ENCODE assay signal across 21 cellular contexts in genomic region chr11:109972939-109973338, GRCh38.
DNase-seq lines count a peak whose midpoint lies in the region; ATAC-seq and TF ChIP-seq lines count a peak whose summit lies in the region.
"Had no signal": no experiment of that assay in that cellular context is flagged by ENCODE, and none has a peak within 500 bp of the region (broad histone marks: within the 10 kb centered on the region; RNA-seq: fewer than 3 reads in every experiment).

No MANE protein-coding gene starts in this region.

- peaks cover 19% of the 10 kb centered on the region for H3K9me3 Mint-ChIP-seq in dendritic cell treated with granulocyte-macrophage colony-stimulating factor and Interleukin-4, amounts not matched to agents 40 ng/mL and 50 ng/mL, for 4 days
- no peaks in the 10 kb centered on the region for H3K9me3 Mint-ChIP-seq in activated CD4-positive, alpha-beta memory T cell treated with anti-CD3 and anti-CD28 coated beads, Interleukin-2, amount 10 ng/mL, durations not matched to agents 7 days and 5 days
- H3K9me3 Mint-ChIP-seq: activated T-cell treated with anti-CD3 and anti-CD28 coated beads, Interleukin-2, amount 50 U/mL, for 24 hours had no signal

- no peak for TF ChIP-seq EP300 in SK-N-SH (IDR thresholded peaks at IDR 0.05; ENCODE audit: borderline replicate concordance in 1 of 2, low read depth in 1 of 2, low read length in 1 of 2)
- TF ChIP-seq EP300 in upper lobe of left lung (IDR thresholded peaks at IDR 0.05), result no peak

- H3K4me1 ChIP-seq in SK-N-SH (ENCODE audit: control insufficient read depth in 1 of 2, insufficient read depth in 2 of 2, low read depth in 1 of 2, low read length in 1 of 2) (peaks cover 0 to 29% of the 10 kb centered on the region in 2 experiments; a peak in 1 of 4 replicates), upper lobe of left lung (peaks cover 12 to 16% (median 15%) of the 10 kb centered on the region in 4 donors)

- H3K27ac ChIP-seq in SK-N-SH (ENCODE audit: low read depth in 2 of 2, low read length in 1 of 2) (no peak overlapping the region), upper lobe of left lung (no peak overlapping the region)
- H3K27ac ChIP-seq: brain microvascular endothelial cell, HL-60, thyroid gland had no signal

- peak overlapping the region; percentile 24 for H3K27ac Mint-ChIP-seq in dendritic cell treated with granulocyte-macrophage colony-stimulating factor and Interleukin-4, amounts not matched to agents 40 ng/mL and 50 ng/mL, for 4 days
- H3K27ac Mint-ChIP-seq in activated CD4-positive, alpha-beta memory T cell treated with anti-CD3 and anti-CD28 coated beads, Interleukin-2, amount 10 ng/mL, durations not matched to agents 7 days and 5 days, result no peak overlapping the region
- H3K27ac Mint-ChIP-seq: activated naive CD8-positive, alpha-beta T cell treated with anti-CD3 and anti-CD28 coated beads for 36 hours; activated T-cell treated with anti-CD3 and anti-CD28 coated beads, Interleukin-2, amount 50 U/mL, for 24 hours; CD4-positive, CD25-positive, alpha-beta regulatory T cell; natural killer cell treated with Interleukin-12 subunit alpha and Interleukin-12 subunit beta and Interleukin-15 and Interleukin-18, amount 100 ng/mL, for 72 hours had no signal

- no peak overlapping the region for H3K9ac ChIP-seq in SK-N-SH

- ATAC-seq in SK-N-SH treated with all-trans-retinoic acid at 6 μM for 48 hours (no peak), upper lobe of left lung (ENCODE audit: low FRiP score in 2 of 2) (peak; percentile 19 to 50)
- ATAC-seq: natural killer cell treated with Interleukin-12 subunit alpha and Interleukin-12 subunit beta and Interleukin-15 and Interleukin-18, amount 100 ng/mL, for 72 hours had no signal

- no peak for TF ChIP-seq RAD21 in SK-N-SH (IDR thresholded peaks at IDR 0.05; ENCODE audit: low read length)

- no peaks in the 10 kb centered on the region for H3K79me2 ChIP-seq in SK-N-SH (ENCODE audit: insufficient read depth)

- H3K36me3 ChIP-seq in SK-N-SH (replicated peaks in 1 of 2; ENCODE audit: control insufficient read depth in 1 of 2, insufficient read depth in 2 of 2, low read length in 1 of 2), result no peaks in the 10 kb centered on the region
- no peaks in the 10 kb centered on the region for H3K36me3 ChIP-seq in upper lobe of left lung
- H3K36me3 ChIP-seq: brain microvascular endothelial cell, thyroid gland had no signal

- H3K4me3 ChIP-seq in SK-N-SH (ENCODE audit: low read depth in 2 of 2, low read length in 1 of 2), result no peak overlapping the region
- no peak overlapping the region for H3K4me3 ChIP-seq in upper lobe of left lung
- H3K4me3 ChIP-seq: lung, thyroid gland had no signal

- H3K9me2 ChIP-seq in SK-N-SH, result no peaks in the 10 kb centered on the region

- DNase-seq in SK-N-SH (no peak), NOMO-1 treated with DMSO at 0.1 percent for 48 hours (lab: John Stamatoyannopoulos, UW; ENCODE audit: unreplicated experiment) (peak; percentile 30), upper lobe of left lung (no peak), A172 (ENCODE audit: low spot score) (no peak), COLO668 (lab: John Stamatoyannopoulos, UW; ENCODE audit: unreplicated experiment) (no peak)
- DNase-seq in activated CD4-positive, alpha-beta memory T cell treated with anti-CD3 and anti-CD28 coated beads, Interleukin-2, amount 10 ng/mL, durations not matched to agents 7 days and 5 days, result no peak
- DNase-seq: 8988T; activated naive CD8-positive, alpha-beta T cell treated with anti-CD3 and anti-CD28 coated beads for 36 hours; activated T-cell treated with anti-CD3 and anti-CD28 coated beads, Interleukin-2, amount 50 U/mL, for 24 hours; brain microvascular endothelial cell; CD4-positive, CD25-positive, alpha-beta regulatory T cell; DMS53; erythroblast; NCI-H146; SIG-M5; thyroid gland had no signal

- no peak overlapping the region for H3K4me3 Mint-ChIP-seq in dendritic cell treated with granulocyte-macrophage colony-stimulating factor and Interleukin-4, amounts not matched to agents 40 ng/mL and 50 ng/mL, for 4 days
- no peak overlapping the region for H3K4me3 Mint-ChIP-seq in activated CD4-positive, alpha-beta memory T cell treated with anti-CD3 and anti-CD28 coated beads, Interleukin-2, amount 10 ng/mL, durations not matched to agents 7 days and 5 days
- H3K4me3 Mint-ChIP-seq: activated naive CD8-positive, alpha-beta T cell treated with anti-CD3 and anti-CD28 coated beads for 36 hours; activated T-cell treated with anti-CD3 and anti-CD28 coated beads, Interleukin-2, amount 50 U/mL, for 24 hours; CD4-positive, CD25-positive, alpha-beta regulatory T cell; natural killer cell treated with Interleukin-12 subunit alpha and Interleukin-12 subunit beta and Interleukin-15 and Interleukin-18, amount 100 ng/mL, for 72 hours had no signal

- peaks cover 5% of the 10 kb centered on the region for H3K36me3 Mint-ChIP-seq in dendritic cell treated with granulocyte-macrophage colony-stimulating factor and Interleukin-4, amounts not matched to agents 40 ng/mL and 50 ng/mL, for 4 days (ENCODE audit: low read depth)
- H3K36me3 Mint-ChIP-seq in activated CD4-positive, alpha-beta memory T cell treated with anti-CD3 and anti-CD28 coated beads, Interleukin-2, amount 10 ng/mL, durations not matched to agents 7 days and 5 days (ENCODE audit: low read depth), result no peaks in the 10 kb centered on the region
- H3K36me3 Mint-ChIP-seq: activated naive CD8-positive, alpha-beta T cell treated with anti-CD3 and anti-CD28 coated beads for 36 hours; CD4-positive, CD25-positive, alpha-beta regulatory T cell; natural killer cell treated with Interleukin-12 subunit alpha and Interleukin-12 subunit beta and Interleukin-15 and Interleukin-18, amount 100 ng/mL, for 72 hours had no signal

- POLR2A ChIA-PET in SK-N-SH (lab: Yijun Ruan, JAX), result interaction anchor here (0.6 kb wide), 1 partner anchor 89 kb away, joined by 3 read pairs; no protein-coding TSS in a partner anchor
- POLR2A ChIA-PET in activated CD4-positive, alpha-beta memory T cell treated with anti-CD3 and anti-CD28 coated beads, Interleukin-2, amount 10 ng/mL, durations not matched to agents 7 days and 5 days (lab: Charles Lee), result no interaction called here

- CTCF ChIA-PET in SK-N-SH (lab: Yijun Ruan, JAX), result no interaction called here
- CTCF ChIA-PET in activated CD4-positive, alpha-beta memory T cell treated with anti-CD3 and anti-CD28 coated beads, Interleukin-2, amount 10 ng/mL, durations not matched to agents 7 days and 5 days (lab: Charles Lee), result no interaction called here

- H3K9me3 ChIP-seq in SK-N-SH, result no peaks in the 10 kb centered on the region
- H3K9me3 ChIP-seq in upper lobe of left lung, result no peaks in the 10 kb centered on the region
- H3K9me3 ChIP-seq: thyroid gland had no signal

- no peak for TF ChIP-seq CTCF in SK-N-SH (IDR thresholded peaks at IDR 0.05)
- TF ChIP-seq CTCF in upper lobe of left lung (IDR thresholded peaks at IDR 0.05), result no peak

- no peaks in the 10 kb centered on the region for H3K27me3 Mint-ChIP-seq in dendritic cell treated with granulocyte-macrophage colony-stimulating factor and Interleukin-4, amounts not matched to agents 40 ng/mL and 50 ng/mL, for 4 days
- H3K27me3 Mint-ChIP-seq in activated CD4-positive, alpha-beta memory T cell treated with anti-CD3 and anti-CD28 coated beads, Interleukin-2, amount 10 ng/mL, durations not matched to agents 7 days and 5 days, result peaks cover 18% of the 10 kb centered on the region
- H3K27me3 Mint-ChIP-seq: activated T-cell treated with anti-CD3 and anti-CD28 coated beads, Interleukin-2, amount 50 U/mL, for 24 hours had no signal

- no peak overlapping the region for H3K4me2 ChIP-seq in SK-N-SH

- intact Hi-C loops in dendritic cell treated with granulocyte-macrophage colony-stimulating factor and Interleukin-4, amounts not matched to agents 40 ng/mL and 50 ng/mL, for 4 days (cut with micrococcal nuclease), result no loop called here

- no peaks in the 10 kb centered on the region for H3F3A ChIP-seq in SK-N-SH (replicated peaks; ENCODE audit: insufficient read depth)

- H4K20me1 ChIP-seq in SK-N-SH (ENCODE audit: insufficient read depth), result no peaks in the 10 kb centered on the region

- no peak for TF ChIP-seq POLR2A in upper lobe of left lung (IDR thresholded peaks at IDR 0.05)

- H3K4me1 Mint-ChIP-seq in dendritic cell treated with granulocyte-macrophage colony-stimulating factor and Interleukin-4, amounts not matched to agents 40 ng/mL and 50 ng/mL, for 4 days (ENCODE audit: low read depth), result peaks cover 42% of the 10 kb centered on the region
- H3K4me1 Mint-ChIP-seq in activated CD4-positive, alpha-beta memory T cell treated with anti-CD3 and anti-CD28 coated beads, Interleukin-2, amount 10 ng/mL, durations not matched to agents 7 days and 5 days, result peaks cover 7% of the 10 kb centered on the region

- H3K27me3 ChIP-seq in SK-N-SH (ENCODE audit: insufficient read depth) (no peaks in the 10 kb centered on the region), upper lobe of left lung (no peaks in the 10 kb centered on the region)
- H3K27me3 ChIP-seq: brain microvascular endothelial cell, thyroid gland had no signal

- peak overlapping the region; percentile 56 for H2AFZ ChIP-seq in SK-N-SH (ENCODE audit: low read depth)

TF ChIP-seq in SK-N-SH treated with all-trans-retinoic acid at 6 μM for 48 hours, 23 proteins besides CTCF, POLR2A, EP300 and RAD21:
- TF ChIP-seq OSR1 (CRISPR knock-in tag; IDR thresholded peaks at IDR 0.05), result no peak
- TF ChIP-seq BACH2 (CRISPR knock-in tag; IDR thresholded peaks at IDR 0.05; ENCODE audit: borderline replicate concordance), result no peak
- no peak for TF ChIP-seq ESRRG (CRISPR knock-in tag; IDR thresholded peaks at IDR 0.05)
- no peak for TF ChIP-seq PATZ1 (CRISPR knock-in tag; IDR thresholded peaks at IDR 0.05; ENCODE audit: borderline replicate concordance)
- no peak for TF ChIP-seq ISL1 (CRISPR knock-in tag; IDR thresholded peaks at IDR 0.05)
- TF ChIP-seq SNAI2 (CRISPR knock-in tag; IDR thresholded peaks at IDR 0.05), result no peak
